ENCODE assay signal across 28 cellular contexts in genomic region chr5:140202078-140202477, GRCh38. TPM values are rescaled to one million over a fixed set of nuclear protein-coding genes. Genes with fewer than 3 reads are reported as not detected.
DNase-seq lines count a peak whose midpoint lies in the region; ATAC-seq, FAIRE-seq and TF ChIP-seq lines count a peak whose summit lies in the region.
"Had no signal": no experiment of that assay in that cellular context is flagged by ENCODE, and none has a peak within 500 bp of the region (broad histone marks: within the 10 kb centered on the region; RNA-seq: fewer than 3 reads in every experiment).

No MANE protein-coding gene starts in this region.

- H3K4me1 ChIP-seq in GM23248 (ENCODE audit: insufficient read depth): peaks cover 18% of the 10 kb centered on the region
- peaks cover 5% of the 10 kb centered on the region; the same call in 1 of the 2 replicates for H3K4me1 ChIP-seq in Panc1 (ENCODE audit: control insufficient read depth, insufficient read depth, low read length)

- DNase-seq in GM23248 (peak; percentile 62), Panc1 (ENCODE audit: low read depth, low spot score) (no peak), bronchial epithelial cell (ENCODE audit: low read depth) (peak; percentile 16), retinal pigment epithelial cell (ENCODE audit: low read depth) (peak; percentile 64), DMS53 treated with DMSO at 0.1 percent for 48 hours (lab: John Stamatoyannopoulos, UW; ENCODE audit: unreplicated experiment) (no peak), NCI-H510A treated with DMSO at 0.1 percent for 48 hours (lab: John Stamatoyannopoulos, UW) (no peak)
- DNase-seq: activated CD4-positive, alpha-beta T cell treated with anti-CD3 and anti-CD28 coated beads for 4 hours; activated CD8-positive, alpha-beta memory T cell treated with anti-CD3 and anti-CD28 coated beads for 24 hours; activated gamma-delta T cell; activated naive CD8-positive, alpha-beta T cell treated with anti-CD3 and anti-CD28 coated beads, Interleukin-2, amount 50 U/mL, for 24 hours; activated T-cell treated with anti-CD3 and anti-CD28 coated beads, Interleukin-2, amount 50 U/mL, for 1 hour; C1 segment of cervical spinal cord; COR-L47; cortex of kidney; DMS53; effector memory CD8-positive, alpha-beta T cell; NCI-H1417 treated with DMSO at 0.1 percent for 48 hours; NCI-H446 treated with DMSO at 0.1 percent for 48 hours; posterior cingulate gyrus; stimulated activated CD4-positive, alpha-beta T cell treated with anti-CD3 and anti-CD28 coated beads, Interleukin-4, amount 100 ng/mL, for 24 hours had no signal

- H3K4me2 ChIP-seq in GM23248 (ENCODE audit: unreplicated experiment): no peak overlapping the region

- H3K9me3 ChIP-seq in GM23248 (ENCODE audit: low read depth): no peaks in the 10 kb centered on the region
- no peaks in the 10 kb centered on the region for H3K9me3 ChIP-seq in Panc1 (ENCODE audit: control insufficient read depth, insufficient read depth, low read depth, low read length)
- H3K9me3 ChIP-seq: suprapubic skin had no signal

- TF ChIP-seq CTCF in Panc1 (IDR thresholded peaks at IDR 0.05) (no peak), bronchial epithelial cell (IDR thresholded peaks at IDR 0.05; ENCODE audit: insufficient read depth, low read length, severe bottlenecking) (no peak), retinal pigment epithelial cell (conservative IDR thresholded peaks at IDR 0.05; ENCODE audit: low read depth, low read length) (no peak)

- H3K9me2 ChIP-seq in GM23248 (ENCODE audit: insufficient read depth): no peaks in the 10 kb centered on the region

- H3K4me3 ChIP-seq in GM23248 (no peak overlapping the region), Panc1 (ENCODE audit: low read depth in 2 of 2, low read length in 2 of 2) (no peak overlapping the region), bronchial epithelial cell (ENCODE audit: low read depth, low read length) (no peak overlapping the region), retinal pigment epithelial cell (ENCODE audit: low read length) (no peak overlapping the region)
- H3K4me3 ChIP-seq: SK-N-MC, suprapubic skin had no signal

- H4K20me1 ChIP-seq in GM23248 (ENCODE audit: insufficient read depth): no peaks in the 10 kb centered on the region

- TSS peak; percentile 4 for BruUV-seq in Panc1 (replicated peaks; lab: Mats Ljungman, UMichigan)

- H3K9ac ChIP-seq in GM23248: no peak overlapping the region

- no peaks in the 10 kb centered on the region for H3K27me3 ChIP-seq in GM23248 (replicated peaks; ENCODE audit: insufficient read depth)
- H3K27me3 ChIP-seq in Panc1 (ENCODE audit: control insufficient read depth, insufficient read depth, low read length): no peaks in the 10 kb centered on the region
- H3K27me3 ChIP-seq in bronchial epithelial cell (ENCODE audit: control insufficient read depth, insufficient read depth, low read length): no peaks in the 10 kb centered on the region
- H3K27me3 ChIP-seq: suprapubic skin had no signal

- H3K36me3 ChIP-seq in GM23248 (ENCODE audit: low read depth): peaks cover 4% of the 10 kb centered on the region; the same call in 1 of the 2 replicates
- H3K36me3 ChIP-seq in Panc1 (ENCODE audit: control insufficient read depth, insufficient read depth, low read length): no peaks in the 10 kb centered on the region
- no peaks in the 10 kb centered on the region for H3K36me3 ChIP-seq in bronchial epithelial cell (ENCODE audit: control insufficient read depth, insufficient read depth, low read length)
- H3K36me3 ChIP-seq: suprapubic skin had no signal

- FAIRE-seq in bronchial epithelial cell (lab: Jason Lieb, UNC): no peak
- FAIRE-seq: frontal cortex, GM18507 had no signal

- in situ Hi-C loops in GM23248 (cut with MboI): no loop called here
- in situ Hi-C loops in Panc1 (cut with HindIII; ENCODE audit: low pct_unique_long_range_greater_than_20kb, low sequenced_read_pairs): no loop called here

- POLR2A ChIA-PET in Panc1 (lab: Charles Lee): no interaction called here

- H3F3A ChIP-seq in GM23248 (ENCODE audit: insufficient read depth): no peaks in the 10 kb centered on the region

- H3K27ac ChIP-seq in GM23248: peak overlapping the region; percentile 17; the same call in 1 of the 2 replicates
- no peak overlapping the region for H3K27ac ChIP-seq in Panc1 (ENCODE audit: low read length)
- H3K27ac ChIP-seq: SK-N-MC, suprapubic skin had no signal

- WGBS in GM23248 (ENCODE audit: low coverage in 1 of 2, low lambda C conversion rate in 2 of 2, missing lambda C conversion rate in 2 of 2), 2 experiments: 66 to 72% methylated on average over 4 of the region's 4 CpGs

- no peak overlapping the region for H2AFZ ChIP-seq in GM23248

- H3K79me2 ChIP-seq in GM23248 (ENCODE audit: insufficient read depth): peaks cover 4% of the 10 kb centered on the region; the same call in 1 of the 2 replicates

- ATAC-seq in Panc1: no peak
- ATAC-seq in HG03520 (IDR thresholded peaks at IDR 0.05; ENCODE audit: unreplicated experiment): no peak
- ATAC-seq in GM19351 (IDR thresholded peaks at IDR 0.05; ENCODE audit: unreplicated experiment): no peak
- ATAC-seq: activated naive CD8-positive, alpha-beta T cell treated with anti-CD3 and anti-CD28 coated beads, Interleukin-2, amount 50 U/mL, for 24 hours; effector memory CD8-positive, alpha-beta T cell; sciatic nerve; stimulated activated effector memory CD8-positive, alpha-beta T cell treated with anti-CD3 and anti-CD28 coated beads, Interleukin-12 subunit alpha, Interleukin-12 subunit beta, amount 100 ng/mL, for 72 hours had no signal

- CTCF ChIA-PET in Panc1 (lab: Charles Lee): no interaction called here

- intact Hi-C loops in Panc1 (cut with micrococcal nuclease; ENCODE audit: unreplicated experiment): no loop called here

RNA-seq across cellular contexts. Expression of gene CYSTM1, which starts 27.1 kb away (rescaled TPM):
- 10.4 and 16.0 TPM in 2 replicates for total RNA-seq in GM23248 (2014; rRNA removed; shearing (Covaris generic))
- polyA plus RNA-seq in GM23248 (2016; fragmentation: Nextera tagmentation; extraction: Ambion mirVana): 42.3 and 45.5 TPM in 2 replicates
- total RNA-seq in Panc1 (2021; ENCODE audit: unreplicated experiment) (126 TPM), bronchial epithelial cell (22.4 and 25.5 TPM in 2 replicates)
- 185 TPM for polyA plus RNA-seq in Panc1 (2012; ENCODE audit: insufficient read length)

Comparison
In these comparisons a context has a peak if more than half of its experiments do, and no peak if none do; other contexts are left out.
1. DNase-seq: peak in GM23248 (single experiment), bronchial epithelial cell (single experiment) and retinal pigment epithelial cell (single experiment); none in Panc1 (single experiment), DMS53 treated with DMSO at 0.1 percent for 48 hours (single experiment) and NCI-H510A treated with DMSO at 0.1 percent for 48 hours (single experiment).